1 cellular context compared by ENCODE assay signal in the genomic region with DNA sequence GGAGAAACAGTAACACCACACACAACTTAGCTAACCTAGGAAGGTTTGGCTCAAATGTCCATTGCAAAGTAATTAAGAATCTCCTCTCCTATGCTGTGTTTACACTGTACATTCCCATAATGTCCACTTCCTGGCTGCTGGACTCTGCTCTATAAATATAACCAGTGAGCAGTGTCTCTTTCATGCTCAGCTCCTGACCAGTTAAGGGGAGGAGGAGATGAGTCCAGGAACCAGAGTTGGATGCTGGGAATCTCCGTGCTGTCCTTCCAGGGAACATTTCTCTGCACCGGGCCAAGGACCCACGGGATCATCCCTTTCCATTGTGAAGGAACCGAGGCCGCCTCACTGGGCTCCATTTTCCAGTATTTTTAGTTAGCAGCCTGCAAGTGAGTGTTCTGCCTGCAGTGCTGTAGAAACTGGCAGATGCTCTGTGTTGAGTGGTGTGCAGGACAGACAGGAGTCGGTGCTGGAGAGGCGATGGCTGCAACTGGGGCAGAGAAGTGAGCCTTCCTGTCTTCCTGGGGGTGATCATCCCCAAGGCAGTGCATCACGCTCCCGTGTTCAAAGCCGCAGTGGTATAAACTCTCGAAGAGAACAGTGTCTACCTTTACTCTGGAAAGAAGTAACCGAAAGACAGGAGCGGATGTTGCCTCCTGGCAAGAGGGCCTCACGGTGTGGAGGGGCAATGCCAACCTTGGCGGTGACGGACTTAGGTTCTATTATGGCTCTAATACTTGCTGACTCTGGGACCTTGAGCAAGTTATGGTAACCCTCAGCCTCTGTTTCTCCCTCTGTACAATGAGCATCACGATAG.
TF ChIP-seq lines count a peak whose summit lies in the region.

No MANE protein-coding gene starts in this region.

TF ChIP-seq in HepG2, 621 proteins besides CTCF, POLR2A, EP300 and RAD21 (continued from another document and continues in another):
- TF ChIP-seq, protein P1, sequence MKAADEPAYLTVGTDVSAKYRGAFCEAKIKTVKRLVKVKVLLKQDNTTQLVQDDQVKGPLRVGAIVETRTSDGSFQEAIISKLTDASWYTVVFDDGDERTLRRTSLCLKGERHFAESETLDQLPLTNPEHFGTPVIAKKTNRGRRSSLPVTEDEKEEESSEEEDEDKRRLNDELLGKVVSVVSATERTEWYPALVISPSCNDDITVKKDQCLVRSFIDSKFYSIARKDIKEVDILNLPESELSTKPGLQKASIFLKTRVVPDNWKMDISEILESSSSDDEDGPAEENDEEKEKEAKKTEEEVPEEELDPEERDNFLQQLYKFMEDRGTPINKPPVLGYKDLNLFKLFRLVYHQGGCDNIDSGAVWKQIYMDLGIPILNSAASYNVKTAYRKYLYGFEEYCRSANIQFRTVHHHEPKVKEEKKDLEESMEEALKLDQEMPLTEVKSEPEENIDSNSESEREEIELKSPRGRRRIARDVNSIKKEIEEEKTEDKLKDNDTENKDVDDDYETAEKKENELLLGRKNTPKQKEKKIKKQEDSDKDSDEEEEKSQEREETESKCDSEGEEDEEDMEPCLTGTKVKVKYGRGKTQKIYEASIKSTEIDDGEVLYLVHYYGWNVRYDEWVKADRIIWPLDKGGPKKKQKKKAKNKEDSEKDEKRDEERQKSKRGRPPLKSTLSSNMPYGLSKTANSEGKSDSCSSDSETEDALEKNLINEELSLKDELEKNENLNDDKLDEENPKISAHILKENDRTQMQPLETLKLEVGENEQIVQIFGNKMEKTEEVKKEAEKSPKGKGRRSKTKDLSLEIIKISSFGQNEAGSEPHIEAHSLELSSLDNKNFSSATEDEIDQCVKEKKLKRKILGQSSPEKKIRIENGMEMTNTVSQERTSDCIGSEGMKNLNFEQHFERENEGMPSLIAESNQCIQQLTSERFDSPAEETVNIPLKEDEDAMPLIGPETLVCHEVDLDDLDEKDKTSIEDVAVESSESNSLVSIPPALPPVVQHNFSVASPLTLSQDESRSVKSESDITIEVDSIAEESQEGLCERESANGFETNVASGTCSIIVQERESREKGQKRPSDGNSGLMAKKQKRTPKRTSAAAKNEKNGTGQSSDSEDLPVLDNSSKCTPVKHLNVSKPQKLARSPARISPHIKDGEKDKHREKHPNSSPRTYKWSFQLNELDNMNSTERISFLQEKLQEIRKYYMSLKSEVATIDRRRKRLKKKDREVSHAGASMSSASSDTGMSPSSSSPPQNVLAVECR (CRISPR knock-in tag; IDR thresholded peaks at IDR 0.05; ENCODE audit: borderline replicate concordance), result no peak; the same call in 1 of the 2 replicates
- TF ChIP-seq HES4 (CRISPR knock-in tag; IDR thresholded peaks at IDR 0.05; ENCODE audit: borderline replicate concordance) (no peak), HDAC6 (IDR thresholded peaks at IDR 0.05; ENCODE audit: low read depth, low read length) (no peak), ISL2 (CRISPR knock-in tag; IDR thresholded peaks at IDR 0.05) (peak; percentile 73), ZNF34 (CRISPR knock-in tag; IDR thresholded peaks at IDR 0.05; ENCODE audit: borderline replicate concordance) (no peak), RELA (CRISPR knock-in tag; IDR thresholded peaks at IDR 0.05) (no peak), CHD4 (IDR thresholded peaks at IDR 0.05; ENCODE audit: borderline replicate concordance, low read length) (no peak), NFKB2 (CRISPR knock-in tag; IDR thresholded peaks at IDR 0.05; ENCODE audit: borderline replicate concordance) (no peak), ZNF230 (CRISPR knock-in tag; IDR thresholded peaks at IDR 0.05) (peak; percentile 45; the same call in 1 of the 2 replicates), ZNF724P (CRISPR knock-in tag; IDR thresholded peaks at IDR 0.05; ENCODE audit: borderline replicate concordance) (no peak), RFXAP (CRISPR knock-in tag; IDR thresholded peaks at IDR 0.05; ENCODE audit: borderline replicate concordance) (peak; percentile 37; the same call in 1 of the 2 replicates), SRSF9 (IDR thresholded peaks at IDR 0.05; ENCODE audit: borderline replicate concordance, insufficient read depth, low read depth, low read length, poor library complexity, severe bottlenecking) (no peak), CREM (IDR thresholded peaks at IDR 0.05) (peak; percentile 69), CREM (CRISPR knock-in tag; IDR thresholded peaks at IDR 0.05) (no peak), ZMYM2 (CRISPR knock-in tag; IDR thresholded peaks at IDR 0.05) (peak; percentile 64; the same call in 1 of the 2 replicates), IKZF1 (IDR thresholded peaks at IDR 0.05) (no peak), ZNF629 (CRISPR knock-in tag; conservative IDR thresholded peaks at IDR 0.05) (0 out of 2 replicates have a peak, but pooled peaks have one; percentile 15), KLF16 (CRISPR knock-in tag; IDR thresholded peaks at IDR 0.05) (peak in 1 of 2 experiments; percentile 53; a peak in 1 of 4 replicates), ZNF709 (CRISPR knock-in tag; IDR thresholded peaks at IDR 0.05) (peak; percentile 73; the same call in 1 of the 2 replicates), ZNF333 (CRISPR knock-in tag; IDR thresholded peaks at IDR 0.05; ENCODE audit: borderline replicate concordance) (no peak), RCOR2 (CRISPR knock-in tag; IDR thresholded peaks at IDR 0.05) (peak; percentile 88), BCL6 (CRISPR knock-in tag; IDR thresholded peaks at IDR 0.05) (peak; percentile 96), ZFP90 (CRISPR knock-in tag; IDR thresholded peaks at IDR 0.05; ENCODE audit: borderline replicate concordance) (no peak), NR2F2 (IDR thresholded peaks at IDR 0.05; ENCODE audit: borderline replicate concordance, low read depth) (peak; percentile 40; the same call in 1 of the 2 replicates), ZFP37 (CRISPR knock-in tag; IDR thresholded peaks at IDR 0.05; ENCODE audit: borderline replicate concordance) (0 out of 2 replicates have a peak, but pooled peaks have one; percentile 39), ZNF446 (CRISPR knock-in tag; IDR thresholded peaks at IDR 0.05) (no peak), ZNF644 (CRISPR knock-in tag; IDR thresholded peaks at IDR 0.05; ENCODE audit: low read depth) (peak; percentile 75), RAD51 (IDR thresholded peaks at IDR 0.05; ENCODE audit: borderline replicate concordance) (no peak)
- TF ChIP-seq, protein P2, sequence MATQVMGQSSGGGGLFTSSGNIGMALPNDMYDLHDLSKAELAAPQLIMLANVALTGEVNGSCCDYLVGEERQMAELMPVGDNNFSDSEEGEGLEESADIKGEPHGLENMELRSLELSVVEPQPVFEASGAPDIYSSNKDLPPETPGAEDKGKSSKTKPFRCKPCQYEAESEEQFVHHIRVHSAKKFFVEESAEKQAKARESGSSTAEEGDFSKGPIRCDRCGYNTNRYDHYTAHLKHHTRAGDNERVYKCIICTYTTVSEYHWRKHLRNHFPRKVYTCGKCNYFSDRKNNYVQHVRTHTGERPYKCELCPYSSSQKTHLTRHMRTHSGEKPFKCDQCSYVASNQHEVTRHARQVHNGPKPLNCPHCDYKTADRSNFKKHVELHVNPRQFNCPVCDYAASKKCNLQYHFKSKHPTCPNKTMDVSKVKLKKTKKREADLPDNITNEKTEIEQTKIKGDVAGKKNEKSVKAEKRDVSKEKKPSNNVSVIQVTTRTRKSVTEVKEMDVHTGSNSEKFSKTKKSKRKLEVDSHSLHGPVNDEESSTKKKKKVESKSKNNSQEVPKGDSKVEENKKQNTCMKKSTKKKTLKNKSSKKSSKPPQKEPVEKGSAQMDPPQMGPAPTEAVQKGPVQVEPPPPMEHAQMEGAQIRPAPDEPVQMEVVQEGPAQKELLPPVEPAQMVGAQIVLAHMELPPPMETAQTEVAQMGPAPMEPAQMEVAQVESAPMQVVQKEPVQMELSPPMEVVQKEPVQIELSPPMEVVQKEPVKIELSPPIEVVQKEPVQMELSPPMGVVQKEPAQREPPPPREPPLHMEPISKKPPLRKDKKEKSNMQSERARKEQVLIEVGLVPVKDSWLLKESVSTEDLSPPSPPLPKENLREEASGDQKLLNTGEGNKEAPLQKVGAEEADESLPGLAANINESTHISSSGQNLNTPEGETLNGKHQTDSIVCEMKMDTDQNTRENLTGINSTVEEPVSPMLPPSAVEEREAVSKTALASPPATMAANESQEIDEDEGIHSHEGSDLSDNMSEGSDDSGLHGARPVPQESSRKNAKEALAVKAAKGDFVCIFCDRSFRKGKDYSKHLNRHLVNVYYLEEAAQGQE (IDR thresholded peaks at IDR 0.05; ENCODE audit: borderline replicate concordance in 1 of 2, low read depth in 1 of 2, low read length in 2 of 2), result 0 out of 4 replicates have a peak, but pooled peaks of 1 of the 2 experiments have one; percentile 38
- TF ChIP-seq, protein P3, sequence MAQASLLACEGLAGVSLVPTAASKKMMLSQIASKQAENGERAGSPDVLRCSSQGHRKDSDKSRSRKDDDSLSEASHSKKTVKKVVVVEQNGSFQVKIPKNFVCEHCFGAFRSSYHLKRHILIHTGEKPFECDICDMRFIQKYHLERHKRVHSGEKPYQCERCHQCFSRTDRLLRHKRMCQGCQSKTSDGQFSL (CRISPR knock-in tag; IDR thresholded peaks at IDR 0.05), result peak; percentile 30; the same call in 1 of the 2 replicates
- TF ChIP-seq, protein P4, sequence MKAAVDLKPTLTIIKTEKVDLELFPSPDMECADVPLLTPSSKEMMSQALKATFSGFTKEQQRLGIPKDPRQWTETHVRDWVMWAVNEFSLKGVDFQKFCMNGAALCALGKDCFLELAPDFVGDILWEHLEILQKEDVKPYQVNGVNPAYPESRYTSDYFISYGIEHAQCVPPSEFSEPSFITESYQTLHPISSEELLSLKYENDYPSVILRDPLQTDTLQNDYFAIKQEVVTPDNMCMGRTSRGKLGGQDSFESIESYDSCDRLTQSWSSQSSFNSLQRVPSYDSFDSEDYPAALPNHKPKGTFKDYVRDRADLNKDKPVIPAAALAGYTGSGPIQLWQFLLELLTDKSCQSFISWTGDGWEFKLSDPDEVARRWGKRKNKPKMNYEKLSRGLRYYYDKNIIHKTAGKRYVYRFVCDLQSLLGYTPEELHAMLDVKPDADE (CRISPR knock-in tag; IDR thresholded peaks at IDR 0.05), result no peak
- TF ChIP-seq, protein P5, sequence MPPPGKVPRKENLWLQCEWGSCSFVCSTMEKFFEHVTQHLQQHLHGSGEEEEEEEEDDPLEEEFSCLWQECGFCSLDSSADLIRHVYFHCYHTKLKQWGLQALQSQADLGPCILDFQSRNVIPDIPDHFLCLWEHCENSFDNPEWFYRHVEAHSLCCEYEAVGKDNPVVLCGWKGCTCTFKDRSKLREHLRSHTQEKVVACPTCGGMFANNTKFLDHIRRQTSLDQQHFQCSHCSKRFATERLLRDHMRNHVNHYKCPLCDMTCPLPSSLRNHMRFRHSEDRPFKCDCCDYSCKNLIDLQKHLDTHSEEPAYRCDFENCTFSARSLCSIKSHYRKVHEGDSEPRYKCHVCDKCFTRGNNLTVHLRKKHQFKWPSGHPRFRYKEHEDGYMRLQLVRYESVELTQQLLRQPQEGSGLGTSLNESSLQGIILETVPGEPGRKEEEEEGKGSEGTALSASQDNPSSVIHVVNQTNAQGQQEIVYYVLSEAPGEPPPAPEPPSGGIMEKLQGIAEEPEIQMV (CRISPR knock-in tag; IDR thresholded peaks at IDR 0.05; ENCODE audit: low read depth), result no peak; the same call in 1 of the 2 replicates
- TF ChIP-seq, protein P6, sequence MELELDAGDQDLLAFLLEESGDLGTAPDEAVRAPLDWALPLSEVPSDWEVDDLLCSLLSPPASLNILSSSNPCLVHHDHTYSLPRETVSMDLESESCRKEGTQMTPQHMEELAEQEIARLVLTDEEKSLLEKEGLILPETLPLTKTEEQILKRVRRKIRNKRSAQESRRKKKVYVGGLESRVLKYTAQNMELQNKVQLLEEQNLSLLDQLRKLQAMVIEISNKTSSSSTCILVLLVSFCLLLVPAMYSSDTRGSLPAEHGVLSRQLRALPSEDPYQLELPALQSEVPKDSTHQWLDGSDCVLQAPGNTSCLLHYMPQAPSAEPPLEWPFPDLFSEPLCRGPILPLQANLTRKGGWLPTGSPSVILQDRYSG (CRISPR knock-in tag; IDR thresholded peaks at IDR 0.05), result no peak
- TF ChIP-seq, protein P7, sequence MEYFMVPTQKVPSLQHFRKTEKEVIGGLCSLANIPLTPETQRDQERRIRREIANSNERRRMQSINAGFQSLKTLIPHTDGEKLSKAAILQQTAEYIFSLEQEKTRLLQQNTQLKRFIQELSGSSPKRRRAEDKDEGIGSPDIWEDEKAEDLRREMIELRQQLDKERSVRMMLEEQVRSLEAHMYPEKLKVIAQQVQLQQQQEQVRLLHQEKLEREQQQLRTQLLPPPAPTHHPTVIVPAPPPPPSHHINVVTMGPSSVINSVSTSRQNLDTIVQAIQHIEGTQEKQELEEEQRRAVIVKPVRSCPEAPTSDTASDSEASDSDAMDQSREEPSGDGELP (IDR thresholded peaks at IDR 0.05; ENCODE audit: borderline replicate concordance, low read depth), result peak; percentile 43; the same call in 1 of the 2 replicates
- TF ChIP-seq, protein P8, sequence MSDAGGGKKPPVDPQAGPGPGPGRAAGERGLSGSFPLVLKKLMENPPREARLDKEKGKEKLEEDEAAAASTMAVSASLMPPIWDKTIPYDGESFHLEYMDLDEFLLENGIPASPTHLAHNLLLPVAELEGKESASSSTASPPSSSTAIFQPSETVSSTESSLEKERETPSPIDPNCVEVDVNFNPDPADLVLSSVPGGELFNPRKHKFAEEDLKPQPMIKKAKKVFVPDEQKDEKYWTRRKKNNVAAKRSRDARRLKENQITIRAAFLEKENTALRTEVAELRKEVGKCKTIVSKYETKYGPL (CRISPR knock-in tag; IDR thresholded peaks at IDR 0.05), result no peak
- TF ChIP-seq, protein P9, sequence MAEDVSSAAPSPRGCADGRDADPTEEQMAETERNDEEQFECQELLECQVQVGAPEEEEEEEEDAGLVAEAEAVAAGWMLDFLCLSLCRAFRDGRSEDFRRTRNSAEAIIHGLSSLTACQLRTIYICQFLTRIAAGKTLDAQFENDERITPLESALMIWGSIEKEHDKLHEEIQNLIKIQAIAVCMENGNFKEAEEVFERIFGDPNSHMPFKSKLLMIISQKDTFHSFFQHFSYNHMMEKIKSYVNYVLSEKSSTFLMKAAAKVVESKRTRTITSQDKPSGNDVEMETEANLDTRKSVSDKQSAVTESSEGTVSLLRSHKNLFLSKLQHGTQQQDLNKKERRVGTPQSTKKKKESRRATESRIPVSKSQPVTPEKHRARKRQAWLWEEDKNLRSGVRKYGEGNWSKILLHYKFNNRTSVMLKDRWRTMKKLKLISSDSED (CRISPR knock-in tag; IDR thresholded peaks at IDR 0.05), result no peak
- TF ChIP-seq, protein P10, sequence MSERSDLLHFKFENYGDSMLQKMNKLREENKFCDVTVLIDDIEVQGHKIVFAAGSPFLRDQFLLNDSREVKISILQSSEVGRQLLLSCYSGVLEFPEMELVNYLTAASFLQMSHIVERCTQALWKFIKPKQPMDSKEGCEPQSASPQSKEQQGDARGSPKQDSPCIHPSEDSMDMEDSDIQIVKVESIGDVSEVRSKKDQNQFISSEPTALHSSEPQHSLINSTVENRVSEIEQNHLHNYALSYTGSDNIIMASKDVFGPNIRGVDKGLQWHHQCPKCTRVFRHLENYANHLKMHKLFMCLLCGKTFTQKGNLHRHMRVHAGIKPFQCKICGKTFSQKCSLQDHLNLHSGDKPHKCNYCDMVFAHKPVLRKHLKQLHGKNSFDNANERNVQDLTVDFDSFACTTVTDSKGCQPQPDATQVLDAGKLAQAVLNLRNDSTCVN (CRISPR knock-in tag; IDR thresholded peaks at IDR 0.05; ENCODE audit: borderline replicate concordance), result no peak; the same call in 1 of the 2 replicates
